In the genomic region with DNA sequence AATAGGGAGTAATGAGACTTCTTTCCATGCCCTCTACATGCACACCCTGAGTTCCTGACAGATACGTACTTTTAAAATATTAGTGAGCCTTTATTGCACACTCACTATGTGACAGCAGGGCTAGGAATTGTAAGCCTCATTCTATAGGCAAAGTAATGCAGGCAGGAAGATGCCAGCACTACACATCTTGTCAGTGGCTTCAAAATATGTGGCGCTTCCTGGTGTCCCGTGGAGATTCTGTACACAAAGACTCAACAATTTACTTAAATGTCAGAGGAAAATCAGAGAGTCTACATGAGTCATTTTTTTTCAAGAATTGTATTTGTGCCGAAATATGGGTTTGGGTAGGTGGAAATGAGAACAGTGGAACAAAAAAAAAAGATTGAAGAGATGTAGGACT, we compare ENCODE assay signal across 25 cellular contexts. TPM values are rescaled to one million over a fixed set of nuclear protein-coding genes. Genes with fewer than 3 reads are reported as not detected.
"Had no signal": no experiment of that assay in that cellular context is flagged by ENCODE, and none has a peak within 500 bp of the region (broad histone marks: within the 10 kb centered on the region; RNA-seq: fewer than 3 reads in every experiment).

No MANE protein-coding gene starts in this region.

- H3K9me3 ChIP-seq: gastrocnemius medialis, ovary, psoas muscle, sigmoid colon, thoracic aorta, vagina had no signal

- H3K4me2 ChIP-seq: hepatocyte had no signal

- H3K4me1 ChIP-seq: gastrocnemius medialis, psoas muscle, sigmoid colon, tibial nerve, vagina had no signal

- H3K79me2 ChIP-seq: hepatocyte had no signal

- ATAC-seq: effector memory CD8-positive, alpha-beta T cell; gastrocnemius medialis; left lobe of liver; natural killer cell; psoas muscle; right cardiac atrium; stimulated activated effector memory CD8-positive, alpha-beta T cell treated with anti-CD3 and anti-CD28 coated beads, Interleukin-12 subunit alpha, Interleukin-12 subunit beta, amount 100 ng/mL, for 72 hours had no signal

- H3K36me3 Mint-ChIP-seq: natural killer cell; stimulated activated effector memory CD8-positive, alpha-beta T cell treated with anti-CD3 and anti-CD28 coated beads, Interleukin-12 subunit alpha, Interleukin-12 subunit beta, amount 100 ng/mL, for 72 hours had no signal

- H3K27ac Mint-ChIP-seq: effector memory CD8-positive, alpha-beta T cell; memory B cell; natural killer cell; stimulated activated effector memory CD8-positive, alpha-beta T cell treated with anti-CD3 and anti-CD28 coated beads, Interleukin-12 subunit alpha, Interleukin-12 subunit beta, amount 100 ng/mL, for 72 hours had no signal

- H3K36me3 ChIP-seq: gastrocnemius medialis, ovary, sigmoid colon, thoracic aorta, tibial nerve, vagina had no signal

- H3K27ac ChIP-seq: coronary artery, gastrocnemius medialis, hepatocyte, ovary, psoas muscle, sigmoid colon, thoracic aorta, tibial nerve, vagina had no signal

- DNase-seq: dermis blood vessel endothelial cell; effector memory CD8-positive, alpha-beta T cell; foreskin fibroblast; gastrocnemius medialis; kidney; natural killer cell; occipital lobe; ovary; posterior cingulate gyrus; psoas muscle; right cardiac atrium; sigmoid colon; stimulated activated CD4-positive, alpha-beta T cell treated with anti-CD3 and anti-CD28 coated beads, Interleukin-2, amount 100 ng/mL, for 24 hours; stimulated activated CD4-positive, alpha-beta T cell treated with anti-CD3 and anti-CD28 coated beads, Interleukin-4, amount 100 ng/mL, for 24 hours; stimulated activated naive CD4-positive, alpha-beta T cell treated with Interleukin-2 at 50 U/mL for 16 hours had no signal

- H3K27me3 Mint-ChIP-seq: effector memory CD8-positive, alpha-beta T cell had no signal

- H3K9me3 Mint-ChIP-seq: effector memory CD8-positive, alpha-beta T cell; natural killer cell; stimulated activated effector memory CD8-positive, alpha-beta T cell treated with anti-CD3 and anti-CD28 coated beads, Interleukin-12 subunit alpha, Interleukin-12 subunit beta, amount 100 ng/mL, for 72 hours had no signal

- H3K4me1 Mint-ChIP-seq: memory B cell; natural killer cell; stimulated activated effector memory CD8-positive, alpha-beta T cell treated with anti-CD3 and anti-CD28 coated beads, Interleukin-12 subunit alpha, Interleukin-12 subunit beta, amount 100 ng/mL, for 72 hours had no signal

- H3K27me3 ChIP-seq: gastrocnemius medialis, hepatocyte, ovary, sigmoid colon, tibial nerve, vagina had no signal

- H3K4me3 Mint-ChIP-seq: effector memory CD8-positive, alpha-beta T cell; memory B cell; natural killer cell; stimulated activated effector memory CD8-positive, alpha-beta T cell treated with anti-CD3 and anti-CD28 coated beads, Interleukin-12 subunit alpha, Interleukin-12 subunit beta, amount 100 ng/mL, for 72 hours had no signal

- H2AFZ ChIP-seq: hepatocyte had no signal

- H3K4me3 ChIP-seq: coronary artery, gastrocnemius medialis, hepatocyte, lung, ovary, psoas muscle, sigmoid colon, thoracic aorta, tibial nerve, vagina had no signal

RNA-seq across cellular contexts. Expression of a gene that starts 42.8 kb away (rescaled TPM):
- total RNA-seq: renal cortical epithelial cell had no signal
